Comparison of ENCODE assay signal across 1 cellular context in genomic region chr5:77771452-77771851, GRCh38.
TF ChIP-seq lines count a peak whose summit lies in the region.

No MANE protein-coding gene starts in this region.

TF ChIP-seq in H1, 55 proteins besides CTCF, POLR2A, EP300 and RAD21:
- TF ChIP-seq BCL11A (IDR thresholded peaks at IDR 0.05; ENCODE audit: low read depth in 2 of 2, low read length in 2 of 2) = no peak
- no peak for TF ChIP-seq BACH1 (IDR thresholded peaks at IDR 0.05; ENCODE audit: low read length)
- TF ChIP-seq TEAD4 (IDR thresholded peaks at IDR 0.05; ENCODE audit: low read depth, low read length) = no peak
- no peak for TF ChIP-seq JUN (IDR thresholded peaks at IDR 0.05; ENCODE audit: low read depth, low read length)
- TF ChIP-seq POLR2AphosphoS5 (IDR thresholded peaks at IDR 0.05; ENCODE audit: low read depth, low read length) = peak; percentile 43; the same call in 1 of the 2 replicates
- no peak for TF ChIP-seq YY1 (IDR thresholded peaks at IDR 0.05; ENCODE audit: low read depth, low read length)
